In genomic region chrX:107936434-107936730, GRCh38 we compare ENCODE assay signal across 1 cellular context.
TF ChIP-seq lines count a peak whose summit lies in the region.

No MANE protein-coding gene starts in this region.

TF ChIP-seq in A549, 52 proteins besides CTCF, POLR2A, EP300 and RAD21 (continued from another document):
- TF ChIP-seq KDM5A (IDR thresholded peaks at IDR 0.05) = no peak
- TF ChIP-seq CEBPB (IDR thresholded peaks at IDR 0.05) = no peak
